ENCODE assay signal across 1 cellular context in the genomic region with DNA sequence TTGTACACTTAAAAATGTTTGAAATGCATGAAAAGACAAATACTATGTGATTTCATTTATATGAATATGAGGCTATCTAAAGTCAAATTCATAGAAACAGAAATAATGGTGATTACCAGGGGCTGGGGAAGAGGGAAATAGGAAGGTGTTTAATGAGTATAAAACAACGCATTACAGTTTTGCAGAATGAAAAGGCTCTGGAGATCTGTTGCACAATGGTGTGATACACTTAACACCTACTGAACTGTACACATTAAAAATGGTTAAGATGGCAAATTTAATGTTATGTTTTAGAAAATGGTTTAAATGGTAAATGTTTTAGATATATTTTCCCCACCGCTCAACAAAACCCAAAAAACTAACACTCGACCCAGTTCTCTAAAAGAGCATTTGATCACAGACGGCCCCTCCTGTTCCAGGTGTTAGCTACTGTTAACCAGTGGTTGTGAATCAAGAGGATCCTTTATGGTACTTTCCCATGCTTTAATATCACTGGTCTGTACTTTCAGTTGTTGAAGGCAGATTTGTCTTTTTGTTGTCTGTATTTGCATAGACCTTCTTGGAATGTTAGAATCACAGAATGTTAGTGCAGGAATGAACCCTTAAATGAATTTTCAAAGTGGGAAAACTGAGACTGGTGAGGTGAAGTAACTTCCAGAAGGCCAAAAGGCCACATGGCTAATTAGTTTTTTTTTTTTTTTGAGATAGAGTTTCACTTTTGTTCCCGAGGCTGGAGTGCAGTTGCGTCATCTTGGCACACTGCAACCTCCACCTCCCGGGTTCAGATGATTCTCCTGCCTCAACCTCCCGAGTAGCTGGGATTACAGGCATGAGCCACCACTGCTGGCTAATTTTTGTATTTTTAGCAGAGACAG.
A peak's percentile ranks its signal among the peaks of the same experiment; 100 is the strongest.
TF ChIP-seq lines count a peak whose summit lies in the region.

No MANE protein-coding gene starts in this region.

TF ChIP-seq in GM12878, 131 proteins besides CTCF, POLR2A, EP300 and RAD21 (continued from another document):
- TF ChIP-seq ZNF384 (IDR thresholded peaks at IDR 0.05; ENCODE audit: borderline replicate concordance, low read depth, low read length) (peak; percentile 60; the same call in 1 of the 2 replicates), RUNX3 (IDR thresholded peaks at IDR 0.05; ENCODE audit: low read length) (peak; percentile 16; the same call in 1 of the 2 replicates), HDGF (IDR thresholded peaks at IDR 0.05) (peak; percentile 32; the same call in 1 of the 2 replicates), NR2F1 (conservative IDR thresholded peaks at IDR 0.05) (peak; percentile 85), RAD51 (IDR thresholded peaks at IDR 0.05) (0 out of 2 replicates have a peak, but pooled peaks have one; percentile 17), ATF7 (IDR thresholded peaks at IDR 0.05; ENCODE audit: low read depth) (peak; percentile 74), KAT2A (conservative IDR thresholded peaks at IDR 0.05; ENCODE audit: control insufficient read depth, low read depth, low read length) (no peak), GATAD2B (conservative IDR thresholded peaks at IDR 0.05; ENCODE audit: low read depth) (no peak), NBN (IDR thresholded peaks at IDR 0.05) (peak; percentile 53; the same call in 1 of the 2 replicates)
- TF ChIP-seq, protein P1, sequence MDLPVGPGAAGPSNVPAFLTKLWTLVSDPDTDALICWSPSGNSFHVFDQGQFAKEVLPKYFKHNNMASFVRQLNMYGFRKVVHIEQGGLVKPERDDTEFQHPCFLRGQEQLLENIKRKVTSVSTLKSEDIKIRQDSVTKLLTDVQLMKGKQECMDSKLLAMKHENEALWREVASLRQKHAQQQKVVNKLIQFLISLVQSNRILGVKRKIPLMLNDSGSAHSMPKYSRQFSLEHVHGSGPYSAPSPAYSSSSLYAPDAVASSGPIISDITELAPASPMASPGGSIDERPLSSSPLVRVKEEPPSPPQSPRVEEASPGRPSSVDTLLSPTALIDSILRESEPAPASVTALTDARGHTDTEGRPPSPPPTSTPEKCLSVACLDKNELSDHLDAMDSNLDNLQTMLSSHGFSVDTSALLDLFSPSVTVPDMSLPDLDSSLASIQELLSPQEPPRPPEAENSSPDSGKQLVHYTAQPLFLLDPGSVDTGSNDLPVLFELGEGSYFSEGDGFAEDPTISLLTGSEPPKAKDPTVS (IDR thresholded peaks at IDR 0.05; ENCODE audit: low read depth, low read length) = peak; percentile 53; the same call in 1 of the 2 replicates
- TF ChIP-seq, protein P2, sequence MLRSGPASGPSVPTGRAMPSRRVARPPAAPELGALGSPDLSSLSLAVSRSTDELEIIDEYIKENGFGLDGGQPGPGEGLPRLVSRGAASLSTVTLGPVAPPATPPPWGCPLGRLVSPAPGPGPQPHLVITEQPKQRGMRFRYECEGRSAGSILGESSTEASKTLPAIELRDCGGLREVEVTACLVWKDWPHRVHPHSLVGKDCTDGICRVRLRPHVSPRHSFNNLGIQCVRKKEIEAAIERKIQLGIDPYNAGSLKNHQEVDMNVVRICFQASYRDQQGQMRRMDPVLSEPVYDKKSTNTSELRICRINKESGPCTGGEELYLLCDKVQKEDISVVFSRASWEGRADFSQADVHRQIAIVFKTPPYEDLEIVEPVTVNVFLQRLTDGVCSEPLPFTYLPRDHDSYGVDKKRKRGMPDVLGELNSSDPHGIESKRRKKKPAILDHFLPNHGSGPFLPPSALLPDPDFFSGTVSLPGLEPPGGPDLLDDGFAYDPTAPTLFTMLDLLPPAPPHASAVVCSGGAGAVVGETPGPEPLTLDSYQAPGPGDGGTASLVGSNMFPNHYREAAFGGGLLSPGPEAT (IDR thresholded peaks at IDR 0.05; ENCODE audit: low read depth) = peak; percentile 78; the same call in 1 of the 2 replicates
